ENCODE assay signal across 8 cellular contexts in genomic region chr20:25076731-25077609, GRCh38. TPM values are rescaled to one million over a fixed set of nuclear protein-coding genes. Genes with fewer than 3 reads are reported as not detected.
DNase-seq lines count a peak whose midpoint lies in the region; ATAC-seq and TF ChIP-seq lines count a peak whose summit lies in the region.

No MANE protein-coding gene starts in this region.

- H3K4me1 ChIP-seq in H9 (ENCODE audit: insufficient read depth, low read length) (no peaks in the 10 kb centered on the region), muscle layer of duodenum (ENCODE audit: control insufficient read depth in 1 of 2, insufficient read depth in 2 of 2, low read length in 2 of 2) (peaks cover 0 to 20% of the 10 kb centered on the region in 2 donors)

- no peak overlapping the region for H2BK20ac ChIP-seq in H9 (ENCODE audit: low read depth, low read length, poor library complexity, severe bottlenecking)

- H3K23me2 ChIP-seq in H9 (ENCODE audit: insufficient read length, low read depth, low read length, poor library complexity, severe bottlenecking) = peaks cover 5% of the 10 kb centered on the region

- no peak overlapping the region for H3K18ac ChIP-seq in H9 (ENCODE audit: insufficient read length, low read depth, low read length)

- H3K4me1 Mint-ChIP-seq in H9 (peaks cover 4 to 9% of the 10 kb centered on the region in 2 experiments), chondrocyte (ENCODE audit: low read depth) (peaks cover 6% of the 10 kb centered on the region)

- H3K79me2 ChIP-seq in H9 (ENCODE audit: insufficient read depth, low read length) = no peaks in the 10 kb centered on the region

- H2AFZ ChIP-seq in H9 (ENCODE audit: low read length) = no peak overlapping the region

- no peak overlapping the region for H3T11ph ChIP-seq in H9 (ENCODE audit: low read length)

- no peaks in the 10 kb centered on the region for H3K36me3 ChIP-seq in muscle layer of duodenum (ENCODE audit: control insufficient read depth in 1 of 2, insufficient read depth in 2 of 2, low read length in 2 of 2)

- H2BK120ac ChIP-seq in H9 (ENCODE audit: low read depth, low read length, poor library complexity, severe bottlenecking) = no peak overlapping the region

- no peak overlapping the region for H4K8ac ChIP-seq in H9 (replicated peaks; ENCODE audit: insufficient read length, low read depth, low read length)

- H3K4me3 ChIP-seq in muscle layer of duodenum (ENCODE audit: low read depth in 1 of 2, low read length in 2 of 2) = peak overlapping the region; percentile 30 to 54

- H3K27me3 Mint-ChIP-seq in H9 (ENCODE audit: low read depth) = peaks cover 92% of the 10 kb centered on the region
- H3K27me3 Mint-ChIP-seq in chondrocyte (ENCODE audit: low read depth) = peaks cover 68% of the 10 kb centered on the region

- H3K14ac ChIP-seq in H9 (ENCODE audit: insufficient read depth, low read length) = no peak overlapping the region

- DNase-seq in Ammon's horn (ENCODE audit: low spot score) (peak; percentile 65), H9 (peak; percentile 36), NCI-H526 treated with DMSO at 0.1 percent for 48 hours (lab: John Stamatoyannopoulos, UW) (peak; percentile 48), chondrocyte (ENCODE audit: low spot score) (no peak), epidermal melanocyte (ENCODE audit: insufficient read length, low spot score) (no peak)

- no peaks in the 10 kb centered on the region for H3K9me3 ChIP-seq in H9 (ENCODE audit: control insufficient read depth, low read depth, low read length)
- H3K9me3 ChIP-seq in muscle layer of duodenum (ENCODE audit: control insufficient read depth in 1 of 2, low read length in 2 of 2) = no peaks in the 10 kb centered on the region

- no peak overlapping the region for H3K23ac ChIP-seq in H9 (ENCODE audit: insufficient read length, low read depth, low read length)

- no peak overlapping the region for H3K56ac ChIP-seq in H9 (ENCODE audit: insufficient read length, low read depth, low read length)

- H2BK15ac ChIP-seq in H9 (ENCODE audit: low read depth, low read length) = no peak overlapping the region

- peaks cover 27% of the 10 kb centered on the region; the same call in 1 of the 2 replicates for H3K27me3 ChIP-seq in H9 (ENCODE audit: insufficient read depth, low read length)
- H3K27me3 ChIP-seq in muscle layer of duodenum (ENCODE audit: low read depth, low read length) = peaks cover 32% of the 10 kb centered on the region

- H3K27ac ChIP-seq in H9 (ENCODE audit: insufficient read length, low read depth, low read length) = no peak overlapping the region
- no peak overlapping the region for H3K27ac ChIP-seq in muscle layer of duodenum (ENCODE audit: low read length)

- no peak overlapping the region for H2BK5ac ChIP-seq in H9 (ENCODE audit: insufficient read length, low read length)

- no peak overlapping the region for H3K9ac ChIP-seq in H9 (ENCODE audit: extremely low read depth, insufficient read length, low read length)

- H3K27ac Mint-ChIP-seq in H9 (no peak overlapping the region), chondrocyte (ENCODE audit: unreplicated experiment) (no peak overlapping the region)

- WGBS in H9 (ENCODE audit: extremely low coverage, insufficient read length, low lambda C conversion rate) = no CpG with 5 or more reads among the region's 14 CpGs

- no peaks in the 10 kb centered on the region for H4K20me1 ChIP-seq in H9 (ENCODE audit: control insufficient read depth, insufficient read depth, insufficient read length)

- no peak overlapping the region for H2AK5ac ChIP-seq in H9 (ENCODE audit: insufficient read length, low read length)

- H3K36me3 Mint-ChIP-seq in H9 (ENCODE audit: insufficient read depth in 1 of 3, low read depth in 3 of 3) (no peaks in the 10 kb centered on the region), chondrocyte (ENCODE audit: low read depth) (peaks cover 1% of the 10 kb centered on the region)

- H3K4me2 ChIP-seq in H9 (ENCODE audit: insufficient read depth, insufficient read length, low read length) = peak overlapping the region; percentile 19

- no peak overlapping the region for H3K4ac ChIP-seq in H9 (ENCODE audit: low read depth, low read length)

- H3K79me1 ChIP-seq in H9 (ENCODE audit: insufficient read depth, low read depth, low read length, poor library complexity, severe bottlenecking) = no peaks in the 10 kb centered on the region

- H3K4me3 Mint-ChIP-seq in H9 = peak overlapping the region; percentile 15 to 60; a peak in 3 of 5 replicates
- no peak overlapping the region for H3K4me3 Mint-ChIP-seq in chondrocyte (ENCODE audit: unreplicated experiment)

- no peak overlapping the region for H4K5ac ChIP-seq in H9 (ENCODE audit: insufficient read length, low read depth, low read length)

- H3K9me3 Mint-ChIP-seq in H9 (no peaks in the 10 kb centered on the region; a peak in 1 of 5 replicates), chondrocyte (ENCODE audit: low read depth) (no peaks in the 10 kb centered on the region)

- ATAC-seq in HG03565 (IDR thresholded peaks at IDR 0.05; ENCODE audit: unreplicated experiment) (no peak), HG03520 (IDR thresholded peaks at IDR 0.05; ENCODE audit: unreplicated experiment) (no peak)

- no peak overlapping the region for H4K91ac ChIP-seq in H9 (ENCODE audit: insufficient read length, low read depth, low read length)

- H2BK12ac ChIP-seq in H9 (ENCODE audit: insufficient read length, low read depth, low read length) = no peak overlapping the region

- TF ChIP-seq CTCF in H9 (conservative IDR thresholded peaks at IDR 0.05) (peak; percentile 32; the same call in 1 of the 3 replicates), chondrocyte (IDR thresholded peaks at IDR 0.05) (peak; percentile 49)

RNA-seq across cellular contexts. Expression of gene VSX1, which starts 5.0 kb away (rescaled TPM):
- total RNA-seq in H9 (2021) = not detected in 2 replicates
- not detected in 3 replicates for total RNA-seq in chondrocyte

RNA-seq across cellular contexts. Expression of gene ACSS1, which starts 19.0 kb away (rescaled TPM):
- 0.61 TPM in 2 replicates for total RNA-seq in H9 (2021)
- 1.5 to 5.5 TPM (median 5.5 TPM) in 3 replicates for total RNA-seq in chondrocyte

Comparison
In these comparisons a context has a peak if more than half of its experiments do, and no peak if none do; other contexts are left out.
1. DNase-seq: peak in Ammon's horn (single experiment), H9 (single experiment) and NCI-H526 treated with DMSO at 0.1 percent for 48 hours (single experiment); none in chondrocyte (single experiment) and epidermal melanocyte (single experiment).